24 cellular contexts compared by ENCODE assay signal in genomic region chr15:93771429-93772020, GRCh38.
DNase-seq lines count a peak whose midpoint lies in the region; ATAC-seq and TF ChIP-seq lines count a peak whose summit lies in the region.
"Had no signal": no experiment of that assay in that cellular context is flagged by ENCODE, and none has a peak within 500 bp of the region (broad histone marks: within the 10 kb centered on the region; RNA-seq: fewer than 3 reads in every experiment).

No MANE protein-coding gene starts in this region.

- POLR2A ChIA-PET in RWPE1 (lab: Yijun Ruan, JAX; ENCODE audit: low non-redundant PET) = no interaction called here

- H3K4me3 ChIP-seq in epithelial cell of esophagus (ENCODE audit: low read length) (no peak overlapping the region), neural progenitor cell (no peak overlapping the region)
- H3K4me3 ChIP-seq: SK-N-MC had no signal

- no peaks in the 10 kb centered on the region for H4K20me1 ChIP-seq in neural progenitor cell (ENCODE audit: low read depth)

- no peaks in the 10 kb centered on the region for H3K36me3 ChIP-seq in neural progenitor cell

- no peaks in the 10 kb centered on the region for H3K27me3 Mint-ChIP-seq in neural progenitor cell (ENCODE audit: insufficient read depth, low read depth)
- H3K27me3 Mint-ChIP-seq in activated T-helper 17 cell treated with anti-CD3 and anti-CD28 coated beads, Interleukin-2, amount 50 U/mL, for 72 hours = peaks cover 8% of the 10 kb centered on the region

- H3K27ac Mint-ChIP-seq in neural progenitor cell = peak overlapping the region; percentile 13
- H3K27ac Mint-ChIP-seq in activated T-helper 17 cell treated with anti-CD3 and anti-CD28 coated beads, Interleukin-2, amount 50 U/mL, for 72 hours = no peak overlapping the region
- H3K27ac Mint-ChIP-seq: CD8-positive, alpha-beta T cell had no signal

- DNase-seq in NCI-H82 (lab: John Stamatoyannopoulos, UW) = peak; percentile 19
- DNase-seq in NCI-H82 treated with DMSO at 0.1 percent for 48 hours (lab: John Stamatoyannopoulos, UW; ENCODE audit: unreplicated experiment) = no peak
- peak; percentile 56 for DNase-seq in RWPE1 (ENCODE audit: low spot score)
- DNase-seq in epithelial cell of esophagus (ENCODE audit: low read depth) = peak; percentile 98
- DNase-seq in neural progenitor cell (ENCODE audit: low spot score) = no peak
- DNase-seq in NCI-H774 (lab: John Stamatoyannopoulos, UW) = no peak
- DNase-seq: 8988T; AML-193; C1 segment of cervical spinal cord; Calu3; CD8-positive, alpha-beta T cell; DMS153; GDM1; KBM-7; NCI-H1092; NCI-H1436; NCI-H1930; NCI-H226; NCI-H510A treated with DMSO at 0.1 percent for 48 hours; NCI-H748 treated with DMSO at 0.1 percent for 48 hours; SHP77 treated with DMSO at 0.1 percent for 48 hours had no signal

- H3K4me1 ChIP-seq in neural progenitor cell = peaks cover 6% of the 10 kb centered on the region

- CTCF ChIA-PET in RWPE1 (lab: Yijun Ruan, JAX) = interaction anchor here (0.6 to 1.3 kb wide), 4 partner anchors 28 to 1156 kb away, joined by 3 to 5 read pairs (median 3); no protein-coding TSS in a partner anchor

- peaks cover 9% of the 10 kb centered on the region for H3K36me3 Mint-ChIP-seq in neural progenitor cell
- no peaks in the 10 kb centered on the region for H3K36me3 Mint-ChIP-seq in activated T-helper 17 cell treated with anti-CD3 and anti-CD28 coated beads, Interleukin-2, amount 50 U/mL, for 72 hours (ENCODE audit: low read depth)
- H3K36me3 Mint-ChIP-seq: CD8-positive, alpha-beta T cell had no signal

- ATAC-seq in HG03460 (IDR thresholded peaks at IDR 0.05; ENCODE audit: unreplicated experiment) = no peak
- ATAC-seq in activated T-helper 17 cell treated with anti-CD3 and anti-CD28 coated beads, Interleukin-2, amount 50 U/mL, for 72 hours (replicated peaks) = no peak
- ATAC-seq: CD8-positive, alpha-beta T cell had no signal

- TF ChIP-seq CTCF in RWPE1 (conservative IDR thresholded peaks at IDR 0.05; ENCODE audit: low read depth) (no peak), epithelial cell of esophagus (IDR thresholded peaks at IDR 0.05; ENCODE audit: insufficient read depth, low read depth, low read length, missing control alignments) (no peak), neural progenitor cell (IDR thresholded peaks at IDR 0.05) (no peak)

- peaks cover 14% of the 10 kb centered on the region for H3K9me3 Mint-ChIP-seq in neural progenitor cell
- peaks cover 5% of the 10 kb centered on the region for H3K9me3 Mint-ChIP-seq in activated T-helper 17 cell treated with anti-CD3 and anti-CD28 coated beads, Interleukin-2, amount 50 U/mL, for 72 hours

- H3K4me3 Mint-ChIP-seq in neural progenitor cell = no peak overlapping the region
- H3K4me3 Mint-ChIP-seq in activated T-helper 17 cell treated with anti-CD3 and anti-CD28 coated beads, Interleukin-2, amount 50 U/mL, for 72 hours = no peak overlapping the region
- H3K4me3 Mint-ChIP-seq: CD8-positive, alpha-beta T cell had no signal

- H3F3A ChIP-seq in neural progenitor cell (ENCODE audit: low read depth) = no peaks in the 10 kb centered on the region

- H3K9ac ChIP-seq in neural progenitor cell = no peak overlapping the region

- H3K4me2 ChIP-seq in neural progenitor cell = no peak overlapping the region

- no peaks in the 10 kb centered on the region for H3K9me3 ChIP-seq in neural progenitor cell (ENCODE audit: low read depth)

- H3K4me1 Mint-ChIP-seq in neural progenitor cell = peaks cover 34% of the 10 kb centered on the region
- no peaks in the 10 kb centered on the region for H3K4me1 Mint-ChIP-seq in activated T-helper 17 cell treated with anti-CD3 and anti-CD28 coated beads, Interleukin-2, amount 50 U/mL, for 72 hours

- no peaks in the 10 kb centered on the region for H3K79me2 ChIP-seq in neural progenitor cell (ENCODE audit: low read depth)

- no peak overlapping the region for H3K27ac ChIP-seq in RWPE1
- no peak overlapping the region for H3K27ac ChIP-seq in neural progenitor cell
- H3K27ac ChIP-seq: SK-N-MC had no signal

- no peak overlapping the region for H2AFZ ChIP-seq in neural progenitor cell (replicated peaks)

- no peaks in the 10 kb centered on the region for H3K27me3 ChIP-seq in neural progenitor cell

Comparison
In these comparisons a context has a peak if more than half of its experiments do, and no peak if none do; other contexts are left out.
1. DNase-seq: peak in NCI-H82 (single experiment), RWPE1 (single experiment) and epithelial cell of esophagus (single experiment); none in NCI-H82 treated with DMSO at 0.1 percent for 48 hours (single experiment), neural progenitor cell (single experiment) and NCI-H774 (single experiment).